19 cellular contexts compared by ENCODE assay signal in the genomic region with DNA sequence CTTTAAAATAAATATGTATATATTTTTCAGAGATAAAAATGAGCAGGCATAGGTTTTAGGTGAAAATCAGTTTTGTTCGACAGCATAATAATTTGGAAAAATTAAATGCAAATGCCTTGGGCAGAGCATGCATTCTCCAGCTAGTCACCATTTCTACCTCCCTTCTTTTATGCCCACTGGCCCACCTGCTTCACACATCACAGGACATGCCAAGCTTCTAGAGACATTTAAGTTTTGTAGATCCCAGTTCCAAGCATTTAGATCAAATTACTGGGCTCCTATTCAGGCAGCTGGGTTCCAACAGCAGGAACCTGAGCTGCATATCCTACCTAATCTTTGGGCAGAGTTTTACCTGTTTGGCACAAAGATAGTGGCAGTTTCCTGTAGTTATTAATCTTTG.
DNase-seq lines count a peak whose midpoint lies in the region; ATAC-seq and TF ChIP-seq lines count a peak whose summit lies in the region.
"Had no signal": no experiment of that assay in that cellular context is flagged by ENCODE, and none has a peak within 500 bp of the region (broad histone marks: within the 10 kb centered on the region; RNA-seq: fewer than 3 reads in every experiment).

No MANE protein-coding gene starts in this region.

- H3K36me3 ChIP-seq in SK-N-SH (replicated peaks in 1 of 2; ENCODE audit: control insufficient read depth in 1 of 2, insufficient read depth in 2 of 2, low read length in 1 of 2) (no peaks in the 10 kb centered on the region), psoas muscle (ENCODE audit: insufficient read depth in 1 of 2, low read depth in 1 of 2) (no peaks in the 10 kb centered on the region), skeletal muscle tissue (ENCODE audit: control insufficient read depth in 3 of 3, insufficient read depth in 3 of 3, low read length in 3 of 3) (no peaks in the 10 kb centered on the region), left lung (no peaks in the 10 kb centered on the region), smooth muscle cell (ENCODE audit: low read depth) (no peaks in the 10 kb centered on the region)
- H3K36me3 ChIP-seq: BLaER1 treated with 17β-estradiol and CSF1 and Interleukin-3, amounts not matched to agents 10 nM and 100 nM had no signal

- intact Hi-C loops in psoas muscle (cut with DNase I): no loop called here
- intact Hi-C loops in left lung (cut with DNase I): no loop called here

- H3K9me3 Mint-ChIP-seq in nephron: peaks cover 14% of the 10 kb centered on the region
- H3K9me3 Mint-ChIP-seq: CD4-positive, alpha-beta T cell; CD8-positive, alpha-beta T cell had no signal

- peak in 2 of 4 donors; percentile 44 to 64 for ATAC-seq in psoas muscle
- no peak for ATAC-seq in left lung
- ATAC-seq: CD8-positive, alpha-beta T cell; GM12878 had no signal

- no peak for DNase-seq in SK-N-SH
- no peak for DNase-seq in psoas muscle
- no peak for DNase-seq in dermis blood vessel endothelial cell
- no peak for DNase-seq in left lung
- DNase-seq in ACHN: no peak
- DNase-seq in smooth muscle cell (lab: John Stamatoyannopoulos, UW; ENCODE audit: unreplicated experiment): no peak
- DNase-seq: 8988T; AML-193; Caco-2; Calu3; CD4-positive, alpha-beta T cell; CD8-positive, alpha-beta T cell; DMS79 treated with DMSO at 0.1 percent for 48 hours had no signal

- H3K79me2 ChIP-seq in SK-N-SH (ENCODE audit: insufficient read depth) (no peaks in the 10 kb centered on the region), smooth muscle cell (ENCODE audit: low read depth) (no peaks in the 10 kb centered on the region)

- H3K9ac ChIP-seq in SK-N-SH (no peak overlapping the region), skeletal muscle tissue (ENCODE audit: low read depth in 1 of 3, low read length in 3 of 3) (no peak overlapping the region), smooth muscle cell (ENCODE audit: low read depth) (no peak overlapping the region)
- H3K9ac ChIP-seq: BLaER1 treated with 17β-estradiol and CSF1 and Interleukin-3, amounts not matched to agents 10 nM and 100 nM had no signal

- no peak for TF ChIP-seq CTCF in SK-N-SH (IDR thresholded peaks at IDR 0.05)
- TF ChIP-seq CTCF in nephron (IDR thresholded peaks at IDR 0.05; ENCODE audit: unreplicated experiment in 3 of 3): no peak
- TF ChIP-seq CTCF in psoas muscle (IDR thresholded peaks at IDR 0.05): no peak
- TF ChIP-seq CTCF in left lung (IDR thresholded peaks at IDR 0.05): no peak
- TF ChIP-seq CTCF in smooth muscle cell (IDR thresholded peaks at IDR 0.05; ENCODE audit: borderline replicate concordance, insufficient read depth, poor library complexity, severe bottlenecking): no peak

- H3K27ac Mint-ChIP-seq in nephron: peak overlapping the region; percentile 10 to 99 (median 21)
- H3K27ac Mint-ChIP-seq: B cell; CD4-positive, alpha-beta T cell; CD8-positive, alpha-beta T cell had no signal

- peaks cover 8% of the 10 kb centered on the region for H3F3A ChIP-seq in SK-N-SH (replicated peaks; ENCODE audit: insufficient read depth)
- H3F3A ChIP-seq in smooth muscle cell (ENCODE audit: low read depth): no peaks in the 10 kb centered on the region

- CTCF ChIA-PET in SK-N-SH (lab: Yijun Ruan, JAX): no interaction called here

- H3K4me2 ChIP-seq in SK-N-SH (no peak overlapping the region), smooth muscle cell (no peak overlapping the region)
- H3K4me2 ChIP-seq: BLaER1 treated with 17β-estradiol and CSF1 and Interleukin-3, amounts not matched to agents 10 nM and 100 nM had no signal

- peaks cover 16% of the 10 kb centered on the region for H3K4me1 Mint-ChIP-seq in nephron
- H3K4me1 Mint-ChIP-seq: B cell had no signal

- WGBS in SK-N-SH (ENCODE audit: low lambda C conversion rate): 29% methylated on average over 1 of the region's 1 CpG
- 22 to 46% (median 30%) methylated on average over 1 of the region's 1 CpG for WGBS in psoas muscle, 3 donors
- WGBS in smooth muscle cell (ENCODE audit: low lambda C conversion rate): 100% methylated on average over 1 of the region's 1 CpG

- H3K27me3 Mint-ChIP-seq in nephron (ENCODE audit: low read depth): no peaks in the 10 kb centered on the region

- in situ Hi-C loops in ACHN (cut with HindIII; ENCODE audit: low pct_ligation_motif_present, low pct_unique_long_range_greater_than_20kb, low sequenced_read_pairs): no loop called here

- peaks cover 0 to 11% of the 10 kb centered on the region in 2 experiments; a peak in 3 of 4 replicates for H3K4me1 ChIP-seq in SK-N-SH (ENCODE audit: control insufficient read depth in 1 of 2, insufficient read depth in 2 of 2, low read depth in 1 of 2, low read length in 1 of 2)
- peaks cover 8% of the 10 kb centered on the region for H3K4me1 ChIP-seq in psoas muscle
- peaks cover 8 to 20% (median 11%) of the 10 kb centered on the region in 3 donors for H3K4me1 ChIP-seq in skeletal muscle tissue (ENCODE audit: control insufficient read depth in 3 of 3, insufficient read depth in 3 of 3, low read length in 3 of 3)
- no peaks in the 10 kb centered on the region for H3K4me1 ChIP-seq in left lung
- no peaks in the 10 kb centered on the region for H3K4me1 ChIP-seq in smooth muscle cell (ENCODE audit: low read depth)
- H3K4me1 ChIP-seq: BLaER1 treated with 17β-estradiol and CSF1 and Interleukin-3, amounts not matched to agents 10 nM and 100 nM; Caco-2 had no signal

- H3K9me2 ChIP-seq in SK-N-SH: no peaks in the 10 kb centered on the region

- no peaks in the 10 kb centered on the region for H3K36me3 Mint-ChIP-seq in nephron (ENCODE audit: low read depth)
- H3K36me3 Mint-ChIP-seq: CD8-positive, alpha-beta T cell had no signal

- no peak for TF ChIP-seq EP300 in SK-N-SH (IDR thresholded peaks at IDR 0.05; ENCODE audit: borderline replicate concordance in 1 of 2, low read depth in 1 of 2, low read length in 1 of 2)

- H3K9me3 ChIP-seq in SK-N-SH (no peaks in the 10 kb centered on the region), psoas muscle (no peaks in the 10 kb centered on the region), skeletal muscle tissue (ENCODE audit: control insufficient read depth in 3 of 3, low read length in 3 of 3) (no peaks in the 10 kb centered on the region), left lung (peaks cover 0 to 3% of the 10 kb centered on the region in 2 donors), smooth muscle cell (replicated peaks; ENCODE audit: low read depth) (no peaks in the 10 kb centered on the region)

- H4K20me1 ChIP-seq in SK-N-SH (ENCODE audit: insufficient read depth) (no peaks in the 10 kb centered on the region), smooth muscle cell (ENCODE audit: low read depth) (no peaks in the 10 kb centered on the region)
- H4K20me1 ChIP-seq: BLaER1 treated with 17β-estradiol and CSF1 and Interleukin-3, amounts not matched to agents 10 nM and 100 nM had no signal

- no peak overlapping the region for H3K4me3 Mint-ChIP-seq in nephron
- H3K4me3 Mint-ChIP-seq: B cell; CD4-positive, alpha-beta T cell; CD8-positive, alpha-beta T cell had no signal

- H3K27me3 ChIP-seq in SK-N-SH (ENCODE audit: insufficient read depth) (no peaks in the 10 kb centered on the region), psoas muscle (ENCODE audit: insufficient read depth in 3 of 3, low read length in 2 of 3) (no peaks in the 10 kb centered on the region), skeletal muscle tissue (ENCODE audit: control insufficient read depth in 3 of 3, insufficient read depth in 3 of 3, low read length in 3 of 3) (no peaks in the 10 kb centered on the region), left lung (no peaks in the 10 kb centered on the region), smooth muscle cell (ENCODE audit: low read depth) (no peaks in the 10 kb centered on the region)
- H3K27me3 ChIP-seq: BLaER1 treated with 17β-estradiol and CSF1 and Interleukin-3, amounts not matched to agents 10 nM and 100 nM had no signal

- H3K27ac ChIP-seq in SK-N-SH (ENCODE audit: low read depth in 2 of 2, low read length in 1 of 2) (peak overlapping the region in 1 of 2 experiments; percentile 39; a peak in 1 of 4 replicates), psoas muscle (peak overlapping the region; percentile 77), skeletal muscle tissue (ENCODE audit: low read depth, low read length) (peak overlapping the region; percentile 10), left lung (no peak overlapping the region), smooth muscle cell (ENCODE audit: low read depth) (no peak overlapping the region)
- H3K27ac ChIP-seq: BLaER1 treated with 17β-estradiol and CSF1 and Interleukin-3, amounts not matched to agents 10 nM and 100 nM; C4-2B had no signal

- POLR2A ChIA-PET in SK-N-SH (lab: Yijun Ruan, JAX): no interaction called here

- no peak overlapping the region for H3K4me3 ChIP-seq in SK-N-SH (ENCODE audit: low read depth in 2 of 2, low read length in 1 of 2)
- peak overlapping the region; percentile 35 for H3K4me3 ChIP-seq in psoas muscle
- H3K4me3 ChIP-seq in skeletal muscle tissue (ENCODE audit: low read length in 3 of 3): no peak overlapping the region
- H3K4me3 ChIP-seq in left lung: no peak overlapping the region
- no peak overlapping the region for H3K4me3 ChIP-seq in smooth muscle cell
- H3K4me3 ChIP-seq: BLaER1 treated with 17β-estradiol and CSF1 and Interleukin-3, amounts not matched to agents 10 nM and 100 nM; GM12878 had no signal

- H2AFZ ChIP-seq in SK-N-SH (ENCODE audit: low read depth) (peak overlapping the region; percentile 35; the same call in 1 of the 2 replicates), smooth muscle cell (ENCODE audit: low read depth) (no peak overlapping the region)

- TF ChIP-seq RAD21 in SK-N-SH (IDR thresholded peaks at IDR 0.05; ENCODE audit: low read length): no peak

TF ChIP-seq in SK-N-SH, 30 proteins besides CTCF, POLR2A, EP300 and RAD21 (continues in another document):
- no peak for TF ChIP-seq MXI1 (IDR thresholded peaks at IDR 0.05; ENCODE audit: low read depth, low read length)
- no peak for TF ChIP-seq RCOR1 (IDR thresholded peaks at IDR 0.05; ENCODE audit: low read length)
- no peak for TF ChIP-seq TEAD4 (IDR thresholded peaks at IDR 0.05; ENCODE audit: borderline replicate concordance, insufficient read depth)
- no peak for TF ChIP-seq POLR2AphosphoS5 (IDR thresholded peaks at IDR 0.05; ENCODE audit: low read depth, low read length)
- TF ChIP-seq RFX5 (IDR thresholded peaks at IDR 0.05; ENCODE audit: low read length): no peak
- TF ChIP-seq TCF12 (IDR thresholded peaks at IDR 0.05): no peak
- no peak for TF ChIP-seq FOXJ3 (CRISPR knock-in tag; IDR thresholded peaks at IDR 0.05)
- TF ChIP-seq JUND (IDR thresholded peaks at IDR 0.05): no peak
- TF ChIP-seq SMC3 (IDR thresholded peaks at IDR 0.05; ENCODE audit: low read depth, low read length): no peak
- TF ChIP-seq, protein P1, sequence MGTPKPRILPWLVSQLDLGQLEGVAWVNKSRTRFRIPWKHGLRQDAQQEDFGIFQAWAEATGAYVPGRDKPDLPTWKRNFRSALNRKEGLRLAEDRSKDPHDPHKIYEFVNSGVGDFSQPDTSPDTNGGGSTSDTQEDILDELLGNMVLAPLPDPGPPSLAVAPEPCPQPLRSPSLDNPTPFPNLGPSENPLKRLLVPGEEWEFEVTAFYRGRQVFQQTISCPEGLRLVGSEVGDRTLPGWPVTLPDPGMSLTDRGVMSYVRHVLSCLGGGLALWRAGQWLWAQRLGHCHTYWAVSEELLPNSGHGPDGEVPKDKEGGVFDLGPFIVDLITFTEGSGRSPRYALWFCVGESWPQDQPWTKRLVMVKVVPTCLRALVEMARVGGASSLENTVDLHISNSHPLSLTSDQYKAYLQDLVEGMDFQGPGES (IDR thresholded peaks at IDR 0.05; ENCODE audit: low read depth, low read length): no peak

Comparison
In these comparisons a context has a peak if more than half of its experiments do, and no peak if none do; other contexts are left out.
1. H3K27ac ChIP-seq: peak in psoas muscle (single experiment) and skeletal muscle tissue (single experiment); none in left lung (0 of 2) and smooth muscle cell (single experiment).